Comparison of ENCODE assay signal across 1 cellular context in genomic region chr14:105072381-105072861, GRCh38.
TF ChIP-seq lines count a peak whose summit lies in the region.

No MANE protein-coding gene starts in this region.

TF ChIP-seq in GM12891, 5 proteins besides CTCF, POLR2A, EP300 and RAD21 (continued from another document):
- TF ChIP-seq POLR2AphosphoS5 (IDR thresholded peaks at IDR 0.05; ENCODE audit: low read depth, low read length), result no peak
- TF ChIP-seq POU2F2 (IDR thresholded peaks at IDR 0.05; ENCODE audit: low read depth, low read length), result no peak
- TF ChIP-seq PAX5 (IDR thresholded peaks at IDR 0.05; ENCODE audit: insufficient read depth, low read length, severe bottlenecking), result no peak
